In genomic region chr16:73058221-73058615, GRCh38 we compare ENCODE assay signal across 2 cellular contexts.
TF ChIP-seq lines count a peak whose summit lies in the region.

No MANE protein-coding gene starts in this region.

TF ChIP-seq in HCT116, 20 proteins besides CTCF, POLR2A, EP300 and RAD21 (continued from another document):
- peak; percentile 28 for TF ChIP-seq TCF7L2 (IDR thresholded peaks at IDR 0.05; ENCODE audit: borderline replicate concordance, extremely low read depth, insufficient read depth, insufficient read length)
TF ChIP-seq in HCT116: peak in this region for 2.

TF ChIP-seq in GM12878, 131 proteins besides CTCF, POLR2A, EP300 and RAD21 (continued from another document):
- TF ChIP-seq SKIL (IDR thresholded peaks at IDR 0.05; ENCODE audit: low read depth, poor library complexity, severe bottlenecking): no peak
- TF ChIP-seq ZBED1 (IDR thresholded peaks at IDR 0.05; ENCODE audit: borderline replicate concordance): no peak
- no peak for TF ChIP-seq MXI1 (IDR thresholded peaks at IDR 0.05; ENCODE audit: low read depth, low read length)
- TF ChIP-seq SREBF1 (IDR thresholded peaks at IDR 0.05; ENCODE audit: low read length): no peak
- TF ChIP-seq RB1 (IDR thresholded peaks at IDR 0.05; ENCODE audit: borderline replicate concordance): peak; percentile 50; the same call in 1 of the 2 replicates
- no peak for TF ChIP-seq CBX5 (IDR thresholded peaks at IDR 0.05; ENCODE audit: low read depth)
- TF ChIP-seq TCF3 (IDR thresholded peaks at IDR 0.05; ENCODE audit: borderline replicate concordance, insufficient read depth, low read depth, low read length): no peak
- TF ChIP-seq NR2F1 (conservative IDR thresholded peaks at IDR 0.05): no peak
- TF ChIP-seq ZNF207 (IDR thresholded peaks at IDR 0.05; ENCODE audit: borderline replicate concordance): no peak
- no peak for TF ChIP-seq RCOR1 (conservative IDR thresholded peaks at IDR 0.05; ENCODE audit: low read depth, low read length)
- TF ChIP-seq WRNIP1 (IDR thresholded peaks at IDR 0.05; ENCODE audit: borderline replicate concordance, low read depth, low read length): no peak
- no peak for TF ChIP-seq IRF4 (IDR thresholded peaks at IDR 0.05; ENCODE audit: low read depth, low read length)
- TF ChIP-seq POU2F2 (IDR thresholded peaks at IDR 0.05; ENCODE audit: borderline replicate concordance, low read depth, low read length): 0 out of 3 replicates have a peak, but pooled peaks have one; percentile 22
- 0 out of 2 replicates have a peak, but pooled peaks have one; percentile 11 for TF ChIP-seq IKZF1 (conservative IDR thresholded peaks at IDR 0.05)
- no peak for TF ChIP-seq STAT1 (conservative IDR thresholded peaks at IDR 0.05)
- peak in 1 of 2 experiments; percentile 11; a peak in 1 of 4 replicates for TF ChIP-seq BHLHE40 (IDR thresholded peaks at IDR 0.05; ENCODE audit: borderline replicate concordance in 1 of 2, low read depth in 2 of 2, low read length in 1 of 2)
- 0 out of 3 replicates have a peak, but pooled peaks of 1 of the 2 experiments have one; percentile 18 for TF ChIP-seq EGR1 (IDR thresholded peaks at IDR 0.05; ENCODE audit: borderline replicate concordance in 1 of 2, low read depth in 2 of 2, low read length in 2 of 2)
- no peak for TF ChIP-seq CHD4 (IDR thresholded peaks at IDR 0.05)
